In genomic region chr7:11538751-11539299, GRCh38 we compare ENCODE assay signal across 30 cellular contexts.
"Had no signal": no experiment of that assay in that cellular context is flagged by ENCODE, and none has a peak within 500 bp of the region (broad histone marks: within the 10 kb centered on the region; RNA-seq: fewer than 3 reads in every experiment).

No MANE protein-coding gene starts in this region.

- H3K36me3 Mint-ChIP-seq: activated naive CD8-positive, alpha-beta T cell treated with anti-CD3 and anti-CD28 coated beads for 36 hours had no signal

- H3K27me3 Mint-ChIP-seq: activated naive CD8-positive, alpha-beta T cell treated with anti-CD3 and anti-CD28 coated beads for 36 hours had no signal

- ATAC-seq: activated CD4-positive, CD25-positive, alpha-beta regulatory T cell treated with anti-CD3 and anti-CD28 coated beads, Interleukin-2, amount 50 U/mL, for 24 hours; gastroesophageal sphincter; left ventricle myocardium superior; upper lobe of right lung had no signal

- H3K79me2 ChIP-seq: hepatocyte, parathyroid adenoma had no signal

- H3K9me3 ChIP-seq: ascending aorta, gastroesophageal sphincter, right atrium auricular region, suprapubic skin, tibial artery, upper lobe of right lung had no signal

- H3K4me3 Mint-ChIP-seq: activated naive CD4-positive, alpha-beta T cell treated with anti-CD3 and anti-CD28 coated beads for 36 hours; activated naive CD8-positive, alpha-beta T cell treated with anti-CD3 and anti-CD28 coated beads for 36 hours; activated T-helper 1 cell treated with anti-CD3 and anti-CD28 coated beads, Interleukin-12 subunit alpha, Interleukin-12 subunit beta, Interleukin-2, Interleukin-4 antibody, amounts not matched to agents 30 ng/mL and 10 ng/mL and 1 ng/mL, durations not matched to agents 14 hours and 24 hours and 36 hours had no signal

- H3K27ac ChIP-seq: ascending aorta, brain microvascular endothelial cell, coronary artery, gastroesophageal sphincter, parathyroid adenoma, right atrium auricular region, suprapubic skin, tibial artery, upper lobe of right lung, WERI-Rb-1 had no signal

- DNase-seq: activated CD4-positive, alpha-beta T cell treated with anti-CD3 and anti-CD28 coated beads for 48 hours; activated CD4-positive, alpha-beta T cell treated with anti-CD3 and anti-CD28 coated beads, Interleukin-2, amount 50 U/mL, for 48 hours; activated CD8-positive, alpha-beta memory T cell treated with anti-CD3 and anti-CD28 coated beads for 24 hours; activated effector memory CD4-positive, alpha-beta T cell treated with anti-CD3 and anti-CD28 coated beads, Interleukin-2, amount 50 U/mL, for 16 hours; activated naive CD4-positive, alpha-beta T cell treated with anti-CD3 and anti-CD28 coated beads for 36 hours; activated naive CD8-positive, alpha-beta T cell treated with anti-CD3 and anti-CD28 coated beads for 36 hours; activated T-cell treated with anti-CD3 and anti-CD28 coated beads, Interleukin-2, amount 50 U/mL, for 1 hour; brain microvascular endothelial cell; dorsolateral prefrontal cortex; effector memory CD4-positive, alpha-beta T cell; islet precursor cell; left ventricle myocardium superior; occipital lobe; stimulated activated CD4-positive, alpha-beta T cell treated with anti-CD3 and anti-CD28 coated beads, Interleukin-15, amount 100 ng/mL, for 24 hours; stimulated activated CD4-positive, alpha-beta T cell treated with anti-CD3 and anti-CD28 coated beads, Interleukin-2, amount 100 ng/mL, for 24 hours; stimulated activated naive CD4-positive, alpha-beta T cell; T-helper 1 cell; T-helper 9 cell; tibial artery; upper lobe of right lung; WERI-Rb-1 had no signal

- H3K36me3 ChIP-seq: ascending aorta, brain microvascular endothelial cell, gastroesophageal sphincter, right atrium auricular region, suprapubic skin, tibial artery, upper lobe of right lung, WERI-Rb-1 had no signal

- H3K27ac Mint-ChIP-seq: activated naive CD4-positive, alpha-beta T cell treated with anti-CD3 and anti-CD28 coated beads for 36 hours; activated naive CD8-positive, alpha-beta T cell treated with anti-CD3 and anti-CD28 coated beads for 36 hours; activated T-helper 1 cell treated with anti-CD3 and anti-CD28 coated beads, Interleukin-12 subunit alpha, Interleukin-12 subunit beta, Interleukin-2, Interleukin-4 antibody, amounts not matched to agents 30 ng/mL and 10 ng/mL and 1 ng/mL, durations not matched to agents 14 hours and 24 hours and 36 hours had no signal

- H3K4me1 ChIP-seq: ascending aorta, parathyroid adenoma, tibial artery, upper lobe of right lung had no signal

- H3K4me3 ChIP-seq: ascending aorta, coronary artery, dorsolateral prefrontal cortex, gastroesophageal sphincter, hepatocyte, right atrium auricular region, suprapubic skin, tibial artery, upper lobe of right lung had no signal

- H3K4me1 Mint-ChIP-seq: activated naive CD8-positive, alpha-beta T cell treated with anti-CD3 and anti-CD28 coated beads for 36 hours had no signal

- H2AFZ ChIP-seq: hepatocyte, parathyroid adenoma had no signal

- H3K9me3 Mint-ChIP-seq: activated naive CD4-positive, alpha-beta T cell treated with anti-CD3 and anti-CD28 coated beads for 36 hours; activated naive CD8-positive, alpha-beta T cell treated with anti-CD3 and anti-CD28 coated beads for 36 hours; activated T-helper 1 cell treated with anti-CD3 and anti-CD28 coated beads, Interleukin-12 subunit alpha, Interleukin-12 subunit beta, Interleukin-2, Interleukin-4 antibody, amounts not matched to agents 30 ng/mL and 10 ng/mL and 1 ng/mL, durations not matched to agents 14 hours and 24 hours and 36 hours had no signal
